Comparison of ENCODE assay signal across 10 cellular contexts in genomic region chr4:120801171-120801758, GRCh38.
DNase-seq lines count a peak whose midpoint lies in the region; ATAC-seq, FAIRE-seq and TF ChIP-seq lines count a peak whose summit lies in the region.
"Had no signal": no experiment of that assay in that cellular context is flagged by ENCODE, and none has a peak within 500 bp of the region (broad histone marks: within the 10 kb centered on the region; RNA-seq: fewer than 3 reads in every experiment).

No MANE protein-coding gene starts in this region.

- 33 to 35% methylated on average over 5 of the region's 5 CpGs for WGBS in esophagus squamous epithelium, 2 donors

- intact Hi-C loops in mucosa of descending colon (cut with DNase I, micrococcal nuclease): no loop called here
- intact Hi-C loops in colonic mucosa (cut with DNase I): no loop called here
- intact Hi-C loops in esophagus squamous epithelium (cut with DNase I): no loop called here

- H3K79me2 ChIP-seq in keratinocyte (ENCODE audit: control insufficient read depth, insufficient read depth, low read length): no peaks in the 10 kb centered on the region

- DNase-seq in LHCN-M2 (ENCODE audit: low read depth) (peak; percentile 63), coronary artery (ENCODE audit: low spot score) (no peak), keratinocyte (ENCODE audit: low read depth, low spot score) (no peak), thoracic aorta (ENCODE audit: low spot score) (peak; percentile 5), mucosa of descending colon (no peak), colonic mucosa (no peak), esophagus squamous epithelium (lab: John Stamatoyannopoulos, UW) (no peak)
- DNase-seq: activated CD8-positive, alpha-beta memory T cell treated with anti-CD3 and anti-CD28 coated beads for 24 hours; central memory CD4-positive, alpha-beta T cell; NCI-H2227 treated with DMSO at 0.1 percent for 48 hours had no signal

- H3K27ac ChIP-seq in coronary artery (peak overlapping the region in 1 of 2 donors; percentile 51), keratinocyte (ENCODE audit: control insufficient read depth, insufficient read depth, low read length) (no peak overlapping the region), thoracic aorta (peak overlapping the region in 1 of 2 donors; percentile 15), colonic mucosa (no peak overlapping the region), esophagus squamous epithelium (no peak overlapping the region)

- H2AFZ ChIP-seq in keratinocyte (ENCODE audit: control insufficient read depth, low read length): no peak overlapping the region

- H3K9ac ChIP-seq in keratinocyte (ENCODE audit: control insufficient read depth, extremely low read depth, insufficient read depth, low read length): no peak overlapping the region
- no peak overlapping the region for H3K9ac ChIP-seq in colonic mucosa (ENCODE audit: low read depth in 2 of 2, low read length in 2 of 2)

- TF ChIP-seq CTCF in coronary artery (IDR thresholded peaks at IDR 0.05): no peak
- TF ChIP-seq CTCF in keratinocyte (optimal IDR thresholded peaks at IDR 0.05 in 1 of 3, IDR thresholded peaks at IDR 0.05 in 1 of 3, conservative IDR thresholded peaks at IDR 0.05 in 1 of 3; ENCODE audit: extremely low read depth in 1 of 3, insufficient read depth in 2 of 3, low read length in 3 of 3): no peak
- TF ChIP-seq CTCF in thoracic aorta (IDR thresholded peaks at IDR 0.05): no peak
- no peak for TF ChIP-seq CTCF in mucosa of descending colon (IDR thresholded peaks at IDR 0.05)
- TF ChIP-seq CTCF in colonic mucosa (IDR thresholded peaks at IDR 0.05): no peak
- no peak for TF ChIP-seq CTCF in esophagus squamous epithelium (IDR thresholded peaks at IDR 0.05)

- no peaks in the 10 kb centered on the region for H4K20me1 ChIP-seq in keratinocyte (ENCODE audit: control insufficient read depth, extremely low read depth, insufficient read depth, low read length)

- dilution Hi-C loops in keratinocyte (cut with MboI; ENCODE audit: extremely low pct_ligation_motif_present, low sequenced_read_pairs): no loop called here

- peaks cover 4% of the 10 kb centered on the region for H3K4me1 ChIP-seq in keratinocyte (ENCODE audit: control insufficient read depth, extremely low read depth, insufficient read depth, low read length)
- H3K4me1 ChIP-seq in thoracic aorta (ENCODE audit: control insufficient read depth in 1 of 2, low read depth in 2 of 2): peaks cover 0 to 10% of the 10 kb centered on the region in 2 donors
- no peaks in the 10 kb centered on the region for H3K4me1 ChIP-seq in mucosa of descending colon (ENCODE audit: low read depth)
- H3K4me1 ChIP-seq in colonic mucosa: no peaks in the 10 kb centered on the region
- H3K4me1 ChIP-seq in esophagus squamous epithelium: no peaks in the 10 kb centered on the region

- H3K9me3 ChIP-seq in keratinocyte (ENCODE audit: control insufficient read depth, low read depth, low read length) (no peaks in the 10 kb centered on the region), thoracic aorta (no peaks in the 10 kb centered on the region), mucosa of descending colon (peaks cover 3% of the 10 kb centered on the region), colonic mucosa (no peaks in the 10 kb centered on the region), esophagus squamous epithelium (no peaks in the 10 kb centered on the region)

- FAIRE-seq in keratinocyte (lab: Jason Lieb, UNC): peak; percentile 71

- no peaks in the 10 kb centered on the region for H3K9me1 ChIP-seq in keratinocyte (ENCODE audit: control insufficient read depth, extremely low read depth, insufficient read depth, low read length)

- H3K4me3 ChIP-seq in coronary artery (peak overlapping the region; percentile 38), keratinocyte (ENCODE audit: control insufficient read depth in 2 of 3, extremely low read depth in 1 of 3, insufficient read depth in 2 of 3, low read depth in 1 of 3, low read length in 3 of 3) (no peak overlapping the region), thoracic aorta (no peak overlapping the region), mucosa of descending colon (no peak overlapping the region), colonic mucosa (no peak overlapping the region), esophagus squamous epithelium (no peak overlapping the region)

- H3K36me3 ChIP-seq in keratinocyte (ENCODE audit: control insufficient read depth in 2 of 2, extremely low read depth in 1 of 2, insufficient read depth in 2 of 2, low read length in 2 of 2) (no peaks in the 10 kb centered on the region), thoracic aorta (no peaks in the 10 kb centered on the region), mucosa of descending colon (ENCODE audit: low read depth) (no peaks in the 10 kb centered on the region), colonic mucosa (no peaks in the 10 kb centered on the region), esophagus squamous epithelium (no peaks in the 10 kb centered on the region)

- TF ChIP-seq POLR2A in esophagus squamous epithelium (IDR thresholded peaks at IDR 0.05): no peak

- H3K27me3 ChIP-seq in keratinocyte (ENCODE audit: control insufficient read depth, extremely low read depth, insufficient read depth, low read length): no peaks in the 10 kb centered on the region
- H3K27me3 ChIP-seq in thoracic aorta (replicated peaks; ENCODE audit: insufficient read depth): no peaks in the 10 kb centered on the region
- H3K27me3 ChIP-seq in colonic mucosa: no peaks in the 10 kb centered on the region
- H3K27me3 ChIP-seq in esophagus squamous epithelium: no peaks in the 10 kb centered on the region

- H3K4me2 ChIP-seq in keratinocyte (ENCODE audit: control insufficient read depth, extremely low read depth, insufficient read depth, low read depth, low read length): no peak overlapping the region

- ATAC-seq in thoracic aorta (ENCODE audit: insufficient number of reproducible peaks, low FRiP score, low read depth): peak; percentile 60
- no peak for ATAC-seq in mucosa of descending colon

Comparison
In these comparisons a context has a peak if more than half of its experiments do, and no peak if none do; other contexts are left out.
1. DNase-seq: peak in LHCN-M2 (single experiment) and thoracic aorta (single experiment); none in coronary artery (single experiment), keratinocyte (single experiment), mucosa of descending colon (0 of 3), colonic mucosa (single experiment) and esophagus squamous epithelium (single experiment).